ENCODE assay signal across 22 cellular contexts in genomic region chr12:31516702-31517101, GRCh38.
DNase-seq lines count a peak whose midpoint lies in the region; ATAC-seq and TF ChIP-seq lines count a peak whose summit lies in the region.
"Had no signal": no experiment of that assay in that cellular context is flagged by ENCODE, and none has a peak within 500 bp of the region (broad histone marks: within the 10 kb centered on the region; RNA-seq: fewer than 3 reads in every experiment).

No MANE protein-coding gene starts in this region.

- H3K36me3 ChIP-seq in mammary epithelial cell (ENCODE audit: insufficient read depth, low read length) (no peaks in the 10 kb centered on the region), smooth muscle cell (ENCODE audit: low read depth) (no peaks in the 10 kb centered on the region)

- H3F3A ChIP-seq in smooth muscle cell (ENCODE audit: low read depth), result peaks cover 11% of the 10 kb centered on the region

- H3K4me1 ChIP-seq in mammary epithelial cell (ENCODE audit: insufficient read depth, low read length), result peaks cover 27% of the 10 kb centered on the region
- H3K4me1 ChIP-seq in foreskin keratinocyte, result peaks cover 32% of the 10 kb centered on the region
- H3K4me1 ChIP-seq in smooth muscle cell (ENCODE audit: low read depth), result peaks cover 28% of the 10 kb centered on the region

- no peaks in the 10 kb centered on the region for H3K9me3 Mint-ChIP-seq in MCF 10A (ENCODE audit: unreplicated experiment)
- H3K9me3 Mint-ChIP-seq in stimulated activated naive B cell treated with anti-CD40 and anti-IgM and Interleukin-4, amounts not matched to agents 10 μg/mL and 1 μg/mL and 100 μg/mL, for 72 hours, result no peaks in the 10 kb centered on the region
- H3K9me3 Mint-ChIP-seq: CD8-positive, alpha-beta memory T cell; H9 had no signal

- in situ Hi-C loops in mammary epithelial cell (cut with MboI; ENCODE audit: low sequenced_read_pairs in 2 of 2), result no loop called here

- H4K20me1 ChIP-seq in mammary epithelial cell (ENCODE audit: insufficient read depth, low read length) (no peaks in the 10 kb centered on the region), smooth muscle cell (ENCODE audit: low read depth) (no peaks in the 10 kb centered on the region)

- H3K4me3 Mint-ChIP-seq in MCF 10A (ENCODE audit: unreplicated experiment), result no peak overlapping the region
- H3K4me3 Mint-ChIP-seq in stimulated activated naive B cell treated with anti-CD40 and anti-IgM and Interleukin-4, amounts not matched to agents 10 μg/mL and 1 μg/mL and 100 μg/mL, for 72 hours, result no peak overlapping the region
- H3K4me3 Mint-ChIP-seq: CD8-positive, alpha-beta memory T cell; H9 had no signal

- no peaks in the 10 kb centered on the region for H3K79me2 ChIP-seq in mammary epithelial cell (ENCODE audit: insufficient read depth, low read length)
- peaks cover 15% of the 10 kb centered on the region for H3K79me2 ChIP-seq in smooth muscle cell (ENCODE audit: low read depth)

- intact Hi-C loops in MCF 10A (cut with micrococcal nuclease), result no loop called here
- intact Hi-C loops in mammary epithelial cell (cut with micrococcal nuclease), result no loop called here

- H3K27me3 ChIP-seq in mammary epithelial cell (ENCODE audit: insufficient read depth, low read length), result no peaks in the 10 kb centered on the region
- no peaks in the 10 kb centered on the region for H3K27me3 ChIP-seq in foreskin keratinocyte
- no peaks in the 10 kb centered on the region for H3K27me3 ChIP-seq in smooth muscle cell (ENCODE audit: low read depth)

- POLR2A ChIA-PET in MCF 10A (lab: Yijun Ruan, JAX), result interaction anchor here (0.6 to 8.8 kb wide), 12 partner anchors 9 to 194 kb away, joined by 3 to 119 read pairs (median 15); partner anchors contain the start of genes DENND5B and SINHCAF

- DNase-seq in MCF 10A (ENCODE audit: unreplicated experiment) (no peak), mammary epithelial cell (no peak), foreskin keratinocyte (no peak), H4 (ENCODE audit: low spot score) (no peak), NCI-H2196 treated with DMSO at 0.1 percent for 48 hours (lab: John Stamatoyannopoulos, UW; ENCODE audit: unreplicated experiment) (no peak), smooth muscle cell (lab: John Stamatoyannopoulos, UW; ENCODE audit: unreplicated experiment) (no peak)
- DNase-seq in stimulated activated naive B cell treated with anti-CD40 and anti-IgM and Interleukin-4, amounts not matched to agents 10 μg/mL and 1 μg/mL and 100 μg/mL, for 72 hours, result no peak
- DNase-seq: 8988T; Calu3; CD8-positive, alpha-beta memory T cell; GDM1; H9; KG1; MV-4-11; NCI-H1105 treated with DMSO at 0.1 percent for 48 hours; NCI-H2029 treated with DMSO at 0.1 percent for 48 hours; NCI-H345; NCI-H524; Right ventricle myocardium superior; SW 1271 had no signal

- H3K9me3 ChIP-seq in mammary epithelial cell (replicated peaks; ENCODE audit: insufficient read depth, low read length) (no peaks in the 10 kb centered on the region), smooth muscle cell (replicated peaks; ENCODE audit: low read depth) (no peaks in the 10 kb centered on the region)

- CTCF ChIA-PET in MCF 10A (lab: Yijun Ruan, JAX), result interaction anchor here (0.7 to 0.8 kb wide), 2 partner anchors 50 to 56 kb away, joined by 6 to 7 read pairs; no protein-coding TSS in a partner anchor
- CTCF ChIA-PET in mammary epithelial cell (lab: Charles Lee; ENCODE audit: low non-redundant PET), result no interaction called here

- no peaks in the 10 kb centered on the region for H3K27me3 Mint-ChIP-seq in MCF 10A (ENCODE audit: insufficient read depth, unreplicated experiment)
- H3K27me3 Mint-ChIP-seq in stimulated activated naive B cell treated with anti-CD40 and anti-IgM and Interleukin-4, amounts not matched to agents 10 μg/mL and 1 μg/mL and 100 μg/mL, for 72 hours, result no peaks in the 10 kb centered on the region

- TF ChIP-seq CTCF in MCF 10A (IDR thresholded peaks at IDR 0.05; ENCODE audit: unreplicated experiment), result no peak
- TF ChIP-seq CTCF in mammary epithelial cell (conservative IDR thresholded peaks at IDR 0.05 in 1 of 2, IDR thresholded peaks at IDR 0.05 in 1 of 2; ENCODE audit: extremely low read depth in 1 of 2, insufficient read depth in 1 of 2, low read depth in 1 of 2, low read length in 2 of 2), result no peak
- no peak for TF ChIP-seq CTCF in VCaP (conservative IDR thresholded peaks at IDR 0.05)
- TF ChIP-seq CTCF in foreskin keratinocyte (conservative IDR thresholded peaks at IDR 0.05), result no peak
- TF ChIP-seq CTCF in smooth muscle cell (IDR thresholded peaks at IDR 0.05; ENCODE audit: borderline replicate concordance, insufficient read depth, poor library complexity, severe bottlenecking), result no peak

- H3K36me3 Mint-ChIP-seq in MCF 10A (ENCODE audit: insufficient read depth, unreplicated experiment), result peaks cover 6% of the 10 kb centered on the region
- H3K36me3 Mint-ChIP-seq in stimulated activated naive B cell treated with anti-CD40 and anti-IgM and Interleukin-4, amounts not matched to agents 10 μg/mL and 1 μg/mL and 100 μg/mL, for 72 hours, result no peaks in the 10 kb centered on the region
- H3K36me3 Mint-ChIP-seq: CD8-positive, alpha-beta memory T cell had no signal

- H3K4me2 ChIP-seq in mammary epithelial cell (ENCODE audit: insufficient read depth, low read depth, low read length), result no peak overlapping the region
- H3K4me2 ChIP-seq in smooth muscle cell, result no peak overlapping the region

- H3K4me3 ChIP-seq in mammary epithelial cell (replicated peaks in 1 of 3; ENCODE audit: insufficient read depth in 1 of 3, low read depth in 2 of 3, low read length in 3 of 3) (no peak overlapping the region), smooth muscle cell (no peak overlapping the region)

- WGBS in mammary epithelial cell (ENCODE audit: low coverage, missing lambda C conversion rate), result 94% methylated on average over 2 of the region's 2 CpGs
- WGBS in smooth muscle cell (ENCODE audit: low lambda C conversion rate), result 90% methylated on average over 2 of the region's 2 CpGs

- H3K27ac Mint-ChIP-seq in MCF 10A (ENCODE audit: low read depth, unreplicated experiment), result peak overlapping the region; percentile 87
- H3K27ac Mint-ChIP-seq in stimulated activated naive B cell treated with anti-CD40 and anti-IgM and Interleukin-4, amounts not matched to agents 10 μg/mL and 1 μg/mL and 100 μg/mL, for 72 hours, result peak overlapping the region; percentile 44
- H3K27ac Mint-ChIP-seq: CD8-positive, alpha-beta memory T cell had no signal

- H2AFZ ChIP-seq in mammary epithelial cell (ENCODE audit: low read depth, low read length) (no peak overlapping the region), smooth muscle cell (ENCODE audit: low read depth) (no peak overlapping the region)

- H3K9ac ChIP-seq in mammary epithelial cell (ENCODE audit: insufficient read depth, low read length) (no peak overlapping the region), smooth muscle cell (ENCODE audit: low read depth) (no peak overlapping the region)

- H3K27ac ChIP-seq in mammary epithelial cell (ENCODE audit: insufficient read depth, low read depth, low read length) (no peak overlapping the region), VCaP (peak overlapping the region; percentile 86), foreskin keratinocyte (peak overlapping the region; percentile 31), smooth muscle cell (ENCODE audit: low read depth) (no peak overlapping the region)
- H3K27ac ChIP-seq: C4-2B had no signal

- dilution Hi-C loops in mammary epithelial cell (cut with HindIII; ENCODE audit: low sequenced_read_pairs), result no loop called here

- no TSS peak for BruUV-seq in MCF 10A (replicated peaks; lab: Mats Ljungman, UMichigan)
- BruUV-seq in mammary epithelial cell (replicated peaks; lab: Mats Ljungman, UMichigan), result no TSS peak

- no peak for ATAC-seq in foreskin keratinocyte
- ATAC-seq in stimulated activated naive B cell treated with anti-CD40 and anti-IgM and Interleukin-4, amounts not matched to agents 10 μg/mL and 1 μg/mL and 100 μg/mL, for 72 hours (replicated peaks), result no peak

- peaks cover 35% of the 10 kb centered on the region for H3K4me1 Mint-ChIP-seq in MCF 10A (ENCODE audit: insufficient read depth, unreplicated experiment)
- peaks cover 30 to 62% of the 10 kb centered on the region in 2 donors for H3K4me1 Mint-ChIP-seq in stimulated activated naive B cell treated with anti-CD40 and anti-IgM and Interleukin-4, amounts not matched to agents 10 μg/mL and 1 μg/mL and 100 μg/mL, for 72 hours
- H3K4me1 Mint-ChIP-seq: CD8-positive, alpha-beta memory T cell had no signal

Comparison
In these comparisons a context has a peak if more than half of its experiments do, and no peak if none do; other contexts are left out.
1. H3K27ac ChIP-seq: peak in VCaP (single experiment) and foreskin keratinocyte (single experiment); none in mammary epithelial cell (single experiment) and smooth muscle cell (single experiment).